In the genomic region with DNA sequence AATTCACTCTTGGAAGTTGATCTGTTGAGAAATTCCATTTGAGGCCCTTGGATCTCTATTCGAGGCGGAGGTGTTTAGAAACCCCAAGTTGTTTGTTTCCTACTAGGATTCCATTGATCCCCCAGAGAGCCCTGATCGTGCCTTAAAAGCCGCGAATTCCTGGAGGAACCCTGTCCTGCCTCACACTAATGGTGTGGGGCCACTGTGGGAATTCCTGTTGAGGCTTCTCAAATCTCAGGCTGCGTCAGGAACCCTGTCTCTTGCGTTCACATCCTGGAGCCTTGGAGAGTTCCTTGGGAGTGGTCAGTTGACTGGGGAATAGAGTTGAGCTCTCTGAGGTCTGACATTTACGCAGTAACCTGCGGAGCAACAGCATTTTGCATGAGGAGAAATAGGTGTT, we compare ENCODE assay signal across 1 cellular context.
TF ChIP-seq lines count a peak whose summit lies in the region.

No MANE protein-coding gene starts in this region.

TF ChIP-seq in GM23338, 12 proteins besides CTCF, POLR2A, EP300 and RAD21 (continued from another document):
- TF ChIP-seq, protein P1, sequence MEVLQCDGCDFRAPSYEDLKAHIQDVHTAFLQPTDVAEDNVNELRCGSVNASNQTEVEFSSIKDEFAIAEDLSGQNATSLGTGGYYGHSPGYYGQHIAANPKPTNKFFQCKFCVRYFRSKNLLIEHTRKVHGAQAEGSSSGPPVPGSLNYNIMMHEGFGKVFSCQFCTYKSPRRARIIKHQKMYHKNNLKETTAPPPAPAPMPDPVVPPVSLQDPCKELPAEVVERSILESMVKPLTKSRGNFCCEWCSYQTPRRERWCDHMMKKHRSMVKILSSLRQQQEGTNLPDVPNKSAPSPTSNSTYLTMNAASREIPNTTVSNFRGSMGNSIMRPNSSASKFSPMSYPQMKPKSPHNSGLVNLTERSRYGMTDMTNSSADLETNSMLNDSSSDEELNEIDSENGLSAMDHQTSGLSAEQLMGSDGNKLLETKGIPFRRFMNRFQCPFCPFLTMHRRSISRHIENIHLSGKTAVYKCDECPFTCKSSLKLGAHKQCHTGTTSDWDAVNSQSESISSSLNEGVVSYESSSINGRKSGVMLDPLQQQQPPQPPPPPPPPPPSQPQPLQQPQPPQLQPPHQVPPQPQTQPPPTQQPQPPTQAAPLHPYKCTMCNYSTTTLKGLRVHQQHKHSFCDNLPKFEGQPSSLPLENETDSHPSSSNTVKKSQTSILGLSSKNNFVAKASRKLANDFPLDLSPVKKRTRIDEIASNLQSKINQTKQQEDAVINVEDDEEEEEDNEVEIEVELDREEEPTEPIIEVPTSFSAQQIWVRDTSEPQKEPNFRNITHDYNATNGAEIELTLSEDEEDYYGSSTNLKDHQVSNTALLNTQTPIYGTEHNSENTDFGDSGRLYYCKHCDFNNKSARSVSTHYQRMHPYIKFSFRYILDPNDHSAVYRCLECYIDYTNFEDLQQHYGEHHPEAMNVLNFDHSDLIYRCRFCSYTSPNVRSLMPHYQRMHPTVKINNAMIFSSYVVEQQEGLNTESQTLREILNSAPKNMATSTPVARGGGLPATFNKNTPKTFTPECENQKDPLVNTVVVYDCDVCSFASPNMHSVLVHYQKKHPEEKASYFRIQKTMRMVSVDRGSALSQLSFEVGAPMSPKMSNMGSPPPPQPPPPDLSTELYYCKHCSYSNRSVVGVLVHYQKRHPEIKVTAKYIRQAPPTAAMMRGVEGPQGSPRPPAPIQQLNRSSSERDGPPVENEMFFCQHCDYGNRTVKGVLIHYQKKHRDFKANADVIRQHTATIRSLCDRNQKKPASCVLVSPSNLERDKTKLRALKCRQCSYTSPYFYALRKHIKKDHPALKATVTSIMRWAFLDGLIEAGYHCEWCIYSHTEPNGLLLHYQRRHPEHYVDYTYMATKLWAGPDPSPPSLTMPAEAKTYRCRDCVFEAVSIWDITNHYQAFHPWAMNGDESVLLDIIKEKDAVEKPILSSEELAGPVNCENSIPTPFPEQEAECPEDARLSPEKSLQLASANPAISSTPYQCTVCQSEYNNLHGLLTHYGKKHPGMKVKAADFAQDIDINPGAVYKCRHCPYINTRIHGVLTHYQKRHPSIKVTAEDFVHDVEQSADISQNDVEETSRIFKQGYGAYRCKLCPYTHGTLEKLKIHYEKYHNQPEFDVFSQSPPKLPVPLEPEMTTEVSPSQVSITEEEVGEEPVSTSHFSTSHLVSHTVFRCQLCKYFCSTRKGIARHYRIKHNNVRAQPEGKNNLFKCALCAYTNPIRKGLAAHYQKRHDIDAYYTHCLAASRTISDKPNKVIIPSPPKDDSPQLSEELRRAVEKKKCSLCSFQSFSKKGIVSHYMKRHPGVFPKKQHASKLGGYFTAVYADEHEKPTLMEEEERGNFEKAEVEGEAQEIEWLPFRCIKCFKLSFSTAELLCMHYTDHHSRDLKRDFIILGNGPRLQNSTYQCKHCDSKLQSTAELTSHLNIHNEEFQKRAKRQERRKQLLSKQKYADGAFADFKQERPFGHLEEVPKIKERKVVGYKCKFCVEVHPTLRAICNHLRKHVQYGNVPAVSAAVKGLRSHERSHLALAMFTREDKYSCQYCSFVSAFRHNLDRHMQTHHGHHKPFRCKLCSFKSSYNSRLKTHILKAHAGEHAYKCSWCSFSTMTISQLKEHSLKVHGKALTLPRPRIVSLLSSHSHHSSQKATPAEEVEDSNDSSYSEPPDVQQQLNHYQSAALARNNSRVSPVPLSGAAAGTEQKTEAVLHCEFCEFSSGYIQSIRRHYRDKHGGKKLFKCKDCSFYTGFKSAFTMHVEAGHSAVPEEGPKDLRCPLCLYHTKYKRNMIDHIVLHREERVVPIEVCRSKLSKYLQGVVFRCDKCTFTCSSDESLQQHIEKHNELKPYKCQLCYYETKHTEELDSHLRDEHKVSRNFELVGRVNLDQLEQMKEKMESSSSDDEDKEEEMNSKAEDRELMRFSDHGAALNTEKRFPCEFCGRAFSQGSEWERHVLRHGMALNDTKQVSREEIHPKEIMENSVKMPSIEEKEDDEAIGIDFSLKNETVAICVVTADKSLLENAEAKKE (CRISPR knock-in tag; IDR thresholded peaks at IDR 0.05): no peak
